11 cellular contexts compared by ENCODE assay signal in the genomic region with DNA sequence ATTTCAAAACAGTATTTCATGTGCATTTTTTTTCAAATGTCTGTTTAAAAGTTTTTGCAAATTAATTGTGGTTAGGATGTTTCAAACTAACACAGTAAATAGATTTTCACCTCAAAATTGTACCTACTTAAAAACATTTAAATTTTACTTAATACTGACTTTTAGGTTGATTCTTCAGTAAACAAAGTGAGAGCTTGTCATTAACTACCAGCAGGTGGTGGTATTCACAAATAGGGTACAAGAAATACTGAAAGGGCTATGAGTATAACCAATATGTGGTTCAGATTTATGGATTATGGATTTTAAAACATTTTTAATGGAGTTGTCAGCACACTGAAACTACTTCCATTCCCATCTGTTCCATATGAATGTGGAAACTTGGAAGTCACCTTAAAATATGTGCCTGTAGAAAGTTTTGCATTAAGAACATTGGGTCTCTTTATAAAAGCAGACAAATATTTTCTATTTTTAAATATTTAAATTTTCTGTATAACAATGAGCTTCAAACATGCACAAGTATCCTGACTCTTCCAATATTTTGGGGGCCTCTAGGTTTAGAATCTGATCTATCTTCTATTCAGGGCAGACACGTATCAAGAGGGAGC.
DNase-seq lines count a peak whose midpoint lies in the region; ATAC-seq, FAIRE-seq and TF ChIP-seq lines count a peak whose summit lies in the region.
"Had no signal": no experiment of that assay in that cellular context is flagged by ENCODE, and none has a peak within 500 bp of the region (broad histone marks: within the 10 kb centered on the region; RNA-seq: fewer than 3 reads in every experiment).

No MANE protein-coding gene starts in this region.

- H3K27me3 ChIP-seq in K562 (ENCODE audit: control insufficient read depth in 2 of 2, insufficient read depth in 2 of 2, low read length in 2 of 2) (no peaks in the 10 kb centered on the region), psoas muscle (ENCODE audit: insufficient read depth in 3 of 3, low read length in 2 of 3) (no peaks in the 10 kb centered on the region)
- H3K27me3 ChIP-seq: BLaER1 had no signal

- H3K4me2 ChIP-seq in K562 (ENCODE audit: insufficient read depth, low read length), result no peak overlapping the region
- H3K4me2 ChIP-seq: BLaER1 had no signal

- DNase-seq in NCI-H1417 (lab: John Stamatoyannopoulos, UW), result peak; percentile 7 to 61 (median 17)
- DNase-seq in NCI-H1417 treated with DMSO at 0.1 percent for 48 hours (lab: John Stamatoyannopoulos, UW), result no peak
- peak; percentile 49 for DNase-seq in NCI-H146 (lab: John Stamatoyannopoulos, UW)
- DNase-seq in K562 (ENCODE audit: extremely low read depth in 1 of 4, low spot score in 3 of 4), result peak; percentile 25 to 37 (median 34)
- DNase-seq in psoas muscle, result no peak
- DNase-seq in stimulated activated CD4-positive, alpha-beta T cell treated with anti-CD3 and anti-CD28 coated beads, Interleukin-2, amount 100 ng/mL, for 48 hours, result no peak
- DNase-seq in GM12892 (ENCODE audit: insufficient read length), result no peak
- DNase-seq: activated gamma-delta T cell, NCI-H82 had no signal

- TF ChIP-seq EP300 in K562 (IDR thresholded peaks at IDR 0.05; ENCODE audit: low read length), result no peak

- H3K79me2 ChIP-seq in K562 (ENCODE audit: control insufficient read depth, insufficient read depth, low read length), result no peaks in the 10 kb centered on the region

- H3K9me3 ChIP-seq in K562 (replicated peaks; ENCODE audit: control insufficient read depth, insufficient read depth, low read depth, low read length) (no peaks in the 10 kb centered on the region), psoas muscle (no peaks in the 10 kb centered on the region)
- H3K9me3 ChIP-seq: BLaER1 had no signal

- CTCF ChIA-PET in K562 (lab: Yijun Ruan, JAX; ENCODE audit: low intra/inter-chr PET ratio), result interaction anchor here (0.6 to 1.2 kb wide), 5 partner anchors 8 to 355 kb away, joined by 3 to 5 read pairs (median 3); a partner anchor contains a TSS

- in situ Hi-C loops in K562 (cut with MboI), result no loop called here

- 100% methylated on average over 1 of the region's 1 CpG for WGBS in K562 (ENCODE audit: insufficient coverage, low coverage, missing lambda C conversion rate)
- WGBS in psoas muscle, 3 donors, result 0 to 97% (median 56%) methylated on average over 1 of the region's 1 CpG

- POLR2A ChIA-PET in K562 (lab: Yijun Ruan, JAX), result interaction anchor here (0.6 to 1.1 kb wide), 6 partner anchors 10 to 355 kb away, joined by 3 to 4 read pairs (median 3); no protein-coding TSS in a partner anchor

- H3K4me1 ChIP-seq in K562 (replicated peaks in 1 of 2; ENCODE audit: control insufficient read depth in 2 of 2, insufficient read depth in 2 of 2, low read length in 2 of 2), result peaks cover 0 to 14% of the 10 kb centered on the region in 2 experiments; a peak in 3 of 5 replicates
- H3K4me1 ChIP-seq in psoas muscle, result no peaks in the 10 kb centered on the region

- ATAC-seq in K562 (no peak), psoas muscle (no peak), GM18511 (IDR thresholded peaks at IDR 0.05; ENCODE audit: unreplicated experiment) (no peak)

- no peak overlapping the region for H3K9ac ChIP-seq in K562 (ENCODE audit: insufficient read depth in 1 of 2, low read depth in 2 of 2, low read length in 2 of 2)
- H3K9ac ChIP-seq: BLaER1 had no signal

- TF ChIP-seq POLR2A in K562 (conservative IDR thresholded peaks at IDR 0.05) (no peak), GM12892 (IDR thresholded peaks at IDR 0.05; ENCODE audit: low read depth, low read length) (no peak)

- no peaks in the 10 kb centered on the region for H3K36me3 ChIP-seq in K562 (ENCODE audit: control insufficient read depth, insufficient read depth, low read length)
- no peaks in the 10 kb centered on the region for H3K36me3 ChIP-seq in psoas muscle (ENCODE audit: insufficient read depth in 1 of 2, low read depth in 1 of 2)
- H3K36me3 ChIP-seq: BLaER1 had no signal

- BruUV-seq in K562 (replicated peaks; lab: Mats Ljungman, UMichigan), result no TSS peak

- intact Hi-C loops in K562 (cut with micrococcal nuclease), result loop anchor here (5.0 kb wide), 2 partner anchors 44 to 109 kb away; no protein-coding TSS in a partner anchor
- intact Hi-C loops in psoas muscle (cut with DNase I), result loop anchor here in 1 of 2 donors (5.0 kb wide), 1 partner anchor 109 kb away; no protein-coding TSS in a partner anchor

- no peak overlapping the region for H3K4me3 ChIP-seq in K562
- H3K4me3 ChIP-seq in psoas muscle, result no peak overlapping the region
- H3K4me3 ChIP-seq: BLaER1 had no signal

- FAIRE-seq in K562 (lab: Jason Lieb, UNC), result no peak
- no peak for FAIRE-seq in GM12892 (lab: Jason Lieb, UNC)

- H2AFZ ChIP-seq in K562 (ENCODE audit: low read depth, low read length), result no peak overlapping the region

- peak in 2 of 3 experiments; percentile 51 to 65; a peak in 4 of 6 replicates for TF ChIP-seq CTCF in K562 (IDR thresholded peaks at IDR 0.05 in 2 of 3, conservative IDR thresholded peaks at IDR 0.05 in 1 of 3; ENCODE audit: insufficient read depth in 2 of 3, low read depth in 1 of 3, low read length in 3 of 3)
- peak; percentile 40 for TF ChIP-seq CTCF in psoas muscle (IDR thresholded peaks at IDR 0.05)

- H3K9me1 ChIP-seq in K562 (ENCODE audit: control insufficient read depth, insufficient read depth, low read length), result no peaks in the 10 kb centered on the region

- TF ChIP-seq RAD21 in K562 (CRISPR knock-in tag; conservative IDR thresholded peaks at IDR 0.05 in 1 of 2, IDR thresholded peaks at IDR 0.05 in 1 of 2), result peak; percentile 46 to 65

- no peak overlapping the region for H3K27ac ChIP-seq in K562 (ENCODE audit: extremely low read depth, low read depth, low read length)
- no peak overlapping the region for H3K27ac ChIP-seq in psoas muscle
- H3K27ac ChIP-seq: BLaER1 had no signal

- no peaks in the 10 kb centered on the region for H4K20me1 ChIP-seq in K562 (replicated peaks; ENCODE audit: control insufficient read depth, insufficient read depth, low read length)
- H4K20me1 ChIP-seq: BLaER1 had no signal

TF ChIP-seq in K562, 482 proteins besides CTCF, POLR2A, EP300 and RAD21:
- TF ChIP-seq L3MBTL2 (IDR thresholded peaks at IDR 0.05) (no peak), SMC3 (conservative IDR thresholded peaks at IDR 0.05; ENCODE audit: insufficient read depth, low read depth, low read length) (0 out of 2 replicates have a peak, but pooled peaks have one; percentile 29)

Comparison
In these comparisons a context has a peak if more than half of its experiments do, and no peak if none do; other contexts are left out.
1. DNase-seq: peak in NCI-H1417 (3 of 3), NCI-H146 (single experiment) and K562 (4 of 4); none in NCI-H1417 treated with DMSO at 0.1 percent for 48 hours (single experiment), psoas muscle (0 of 2), stimulated activated CD4-positive, alpha-beta T cell treated with anti-CD3 and anti-CD28 coated beads, Interleukin-2, amount 100 ng/mL, for 48 hours (0 of 2) and GM12892 (single experiment).